ENCODE assay signal across 8 cellular contexts in the genomic region with DNA sequence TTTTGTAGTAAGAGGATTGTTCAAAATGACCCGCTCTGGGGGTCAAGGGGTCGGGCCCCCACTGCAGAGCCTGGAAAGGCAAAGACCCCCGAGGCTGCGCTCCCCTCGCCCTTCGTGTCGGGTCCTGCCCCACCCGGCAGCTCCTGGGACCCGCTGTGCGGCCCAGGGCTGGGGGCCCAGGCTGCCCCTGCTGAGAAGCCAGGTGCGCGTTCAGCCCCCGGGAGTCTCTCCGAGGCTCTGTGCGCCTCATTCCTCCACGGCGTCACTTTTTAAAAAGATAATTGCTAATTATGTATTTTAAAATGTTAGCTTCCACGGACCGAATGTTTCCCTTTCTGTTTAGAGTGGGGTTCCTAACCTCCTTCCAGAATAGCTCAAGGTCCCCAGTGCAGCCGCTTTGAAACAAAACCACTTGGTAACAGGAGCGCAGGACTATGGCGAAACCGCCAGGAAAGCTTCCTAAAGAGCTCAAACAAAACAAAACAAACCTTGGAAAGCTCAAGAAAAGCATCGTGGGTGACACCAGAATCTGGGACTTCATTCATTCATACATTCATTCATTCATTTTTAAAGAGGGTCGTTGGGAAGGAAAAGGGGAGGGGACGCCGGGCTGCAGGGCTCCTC. TPM values are rescaled to one million over a fixed set of nuclear protein-coding genes. Genes with fewer than 3 reads are reported as not detected.
DNase-seq lines count a peak whose midpoint lies in the region; ATAC-seq and TF ChIP-seq lines count a peak whose summit lies in the region.

No MANE protein-coding gene starts in this region.

- TF ChIP-seq CTCF in HFFc6 (IDR thresholded peaks at IDR 0.05) (no peak), WERI-Rb-1 (IDR thresholded peaks at IDR 0.05; ENCODE audit: low read depth, low read length) (no peak), fibroblast of villous mesenchyme (IDR thresholded peaks at IDR 0.05; ENCODE audit: insufficient read depth, low read depth, low read length) (no peak)

- H3K36me3 Mint-ChIP-seq in HFFc6 (ENCODE audit: low read depth): no peaks in the 10 kb centered on the region

- H3K9ac ChIP-seq in BLaER1: peak overlapping the region; percentile 82

- ATAC-seq in GM18858 (IDR thresholded peaks at IDR 0.05; ENCODE audit: unreplicated experiment) (no peak), HG02588 (IDR thresholded peaks at IDR 0.05; ENCODE audit: unreplicated experiment) (no peak)

- peaks cover 6% of the 10 kb centered on the region for H3K27me3 Mint-ChIP-seq in HFFc6 (ENCODE audit: insufficient read depth)

- H3K27me3 ChIP-seq in BLaER1 (peaks cover 9% of the 10 kb centered on the region), WERI-Rb-1 (ENCODE audit: insufficient read depth, low read depth, severe bottlenecking) (no peaks in the 10 kb centered on the region)

- H3K4me1 ChIP-seq in BLaER1: peaks cover 31% of the 10 kb centered on the region

- H3K9me3 Mint-ChIP-seq in HFFc6: peaks cover 4% of the 10 kb centered on the region; the same call in 1 of the 2 replicates

- H3K4me3 Mint-ChIP-seq in HFFc6: peak overlapping the region; percentile 97

- peak overlapping the region; percentile 95 for H3K4me2 ChIP-seq in BLaER1

- H3K4me3 ChIP-seq in BLaER1 (peak overlapping the region; percentile 74), WERI-Rb-1 (ENCODE audit: low read depth, low read length) (peak overlapping the region; percentile 90), fibroblast of villous mesenchyme (ENCODE audit: low read depth, low read length) (peak overlapping the region; percentile 71)

- H3K4me1 Mint-ChIP-seq in HFFc6 (ENCODE audit: low read depth): peaks cover 29% of the 10 kb centered on the region

- no peaks in the 10 kb centered on the region for H3K9me3 ChIP-seq in BLaER1
- no peaks in the 10 kb centered on the region for H3K9me3 ChIP-seq in WERI-Rb-1 (ENCODE audit: severe bottlenecking)

- DNase-seq in HFFc6 (peak; percentile 21), WERI-Rb-1 (peak; percentile 29), fibroblast of villous mesenchyme (ENCODE audit: low read depth) (peak; percentile 57), retina (peak; percentile 81), NK-92 (lab: John Stamatoyannopoulos, UW; ENCODE audit: unreplicated experiment) (no peak)

- H3K36me3 ChIP-seq in BLaER1 (no peaks in the 10 kb centered on the region), WERI-Rb-1 (no peaks in the 10 kb centered on the region)

- H3K27ac Mint-ChIP-seq in HFFc6: peak overlapping the region; percentile 56

- no peaks in the 10 kb centered on the region for H4K20me1 ChIP-seq in BLaER1

- H3K27ac ChIP-seq in BLaER1 (no peak overlapping the region; the same call in 1 of the 2 replicates), WERI-Rb-1 (peak overlapping the region; percentile 87)

RNA-seq across cellular contexts. Expression of a gene that starts 45.6 kb away (rescaled TPM):
- total RNA-seq in HFFc6 (2021; fragmentation: NEBNext Ultra II Directional; extraction: Animal tissue kit (Norgen Biotek cat#: 25700)): 100 to 1,000 TPM; 185 to 210 (median 200) TPM
- total RNA-seq in fibroblast of villous mesenchyme: 233 and 358 TPM in 2 replicates
